ENCODE assay signal across 8 cellular contexts in genomic region chr1:248837794-248838356, GRCh38. TPM values are rescaled to one million over a fixed set of nuclear protein-coding genes. Genes with fewer than 3 reads are reported as not detected.
DNase-seq lines count a peak whose midpoint lies in the region; ATAC-seq and TF ChIP-seq lines count a peak whose summit lies in the region.

Gene ZNF672, plus strand, starts transcription at chr1:248838224. Its CDS starts 9,051 bp downstream, at chr1:248847275.

- H3K36me3 ChIP-seq in mucosa of stomach (ENCODE audit: control insufficient read depth, insufficient read depth, low read length): no peaks in the 10 kb centered on the region

- no peaks in the 10 kb centered on the region for H3K27me3 ChIP-seq in mucosa of stomach (ENCODE audit: control insufficient read depth, insufficient read depth, low read length)

- no peaks in the 10 kb centered on the region for H3K9me3 ChIP-seq in mucosa of stomach (ENCODE audit: control insufficient read depth, low read length)

- peak; percentile 86 for ATAC-seq in GM21737 (IDR thresholded peaks at IDR 0.05; ENCODE audit: unreplicated experiment)

- peak within 1 kb of the TSS; percentile 94 for H3K9ac ChIP-seq in mucosa of stomach (ENCODE audit: low read length)

- DNase-seq in DMS79 (lab: John Stamatoyannopoulos, UW) (peak; percentile 95), KG1 (lab: John Stamatoyannopoulos, UW) (peak; percentile 83), epithelial cell of proximal tubule (ENCODE audit: low read depth) (no peak)
- DNase-seq in activated T-cell treated with anti-CD3 and anti-CD28 coated beads, Interleukin-2, amount 50 U/mL, for 1 hour: peak; percentile 92
- DNase-seq in stimulated activated CD8-positive, alpha-beta memory T cell treated with anti-CD3 and anti-CD28 coated beads, Interleukin-4, amount 100 ng/mL, for 48 hours: peak; percentile 95

- peaks cover 8% of the 10 kb centered on the region for H3K4me1 ChIP-seq in mucosa of stomach (ENCODE audit: control insufficient read depth, insufficient read depth, low read length)

- peak within 1 kb of the TSS; percentile 74 for H3K4me3 ChIP-seq in epithelial cell of proximal tubule (ENCODE audit: low read depth, low read length)
- peak within 1 kb of the TSS; percentile 91 for H3K4me3 ChIP-seq in mucosa of stomach (ENCODE audit: low read length)

- TF ChIP-seq CTCF in epithelial cell of proximal tubule (conservative IDR thresholded peaks at IDR 0.05; ENCODE audit: low read depth, low read length): no peak

TF ChIP-seq in PFSK-1, 5 proteins besides CTCF, POLR2A, EP300 and RAD21:
- TF ChIP-seq SIN3A (IDR thresholded peaks at IDR 0.05; ENCODE audit: borderline replicate concordance, insufficient read depth, low read length) (no peak), FOXP2 (optimal IDR thresholded peaks at IDR 0.05; ENCODE audit: borderline replicate concordance, extremely low read depth, extremely low read length, insufficient read depth) (peak; percentile 28), POLR2AphosphoS5 (IDR thresholded peaks at IDR 0.05; ENCODE audit: low read depth, low read length) (peak; percentile 87), TAF1 (IDR thresholded peaks at IDR 0.05; ENCODE audit: borderline replicate concordance, insufficient read depth, low read length) (peak; percentile 38; the same call in 1 of the 2 replicates)
TF ChIP-seq in PFSK-1: peak in this region for 3.

RNA-seq across cellular contexts. Expression of gene ZNF672, which starts in this region (rescaled TPM):
- 49.7 TPM for polyA plus RNA-seq in PFSK-1 (2012; ENCODE audit: insufficient read length, low read depth)
- 26.1 and 32.6 TPM in 2 replicates for total RNA-seq in epithelial cell of proximal tubule
